ENCODE assay signal across 8 cellular contexts in the genomic region with DNA sequence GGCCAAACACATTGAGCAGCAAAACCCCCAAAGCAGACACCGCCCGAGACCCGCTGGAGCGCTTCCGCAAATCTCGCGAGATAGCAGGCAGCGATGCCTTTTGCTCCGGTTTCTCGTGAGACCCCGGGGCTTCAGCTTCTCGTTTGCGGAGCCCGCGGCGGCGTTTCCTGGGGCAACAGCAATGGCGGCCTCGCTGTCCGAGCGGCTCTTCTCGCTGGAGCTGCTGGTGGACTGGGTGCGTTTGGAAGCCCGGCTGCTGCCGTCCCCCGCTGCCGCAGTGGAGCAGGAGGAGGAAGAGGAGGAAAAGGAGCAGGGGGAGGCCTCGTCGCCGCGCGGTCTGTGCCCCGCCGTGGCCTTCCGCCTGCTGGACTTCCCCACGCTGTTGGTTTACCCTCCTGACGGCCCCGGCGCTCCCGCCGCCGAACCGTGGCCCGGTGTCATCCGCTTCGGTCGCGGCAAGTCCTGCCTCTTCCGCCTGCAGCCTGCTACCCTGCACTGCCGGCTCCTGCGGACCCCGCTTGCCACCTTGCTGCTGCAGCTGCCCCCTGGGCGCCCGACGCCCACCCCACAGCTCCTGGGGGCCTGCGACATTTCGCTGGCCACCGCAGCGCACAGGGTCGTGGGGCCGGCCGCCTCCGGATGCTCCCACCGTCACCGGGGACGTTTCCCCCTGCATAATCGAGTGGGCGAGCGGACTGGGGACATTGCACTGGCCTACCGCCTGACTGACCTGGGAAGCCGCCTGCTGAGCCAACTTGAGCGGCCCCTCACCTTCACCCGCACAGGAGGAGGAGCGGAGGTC. TPM values are rescaled to one million over a fixed set of nuclear protein-coding genes. Genes with fewer than 3 reads are reported as not detected.
DNase-seq lines count a peak whose midpoint lies in the region; ATAC-seq and TF ChIP-seq lines count a peak whose summit lies in the region.

A gene with protein sequence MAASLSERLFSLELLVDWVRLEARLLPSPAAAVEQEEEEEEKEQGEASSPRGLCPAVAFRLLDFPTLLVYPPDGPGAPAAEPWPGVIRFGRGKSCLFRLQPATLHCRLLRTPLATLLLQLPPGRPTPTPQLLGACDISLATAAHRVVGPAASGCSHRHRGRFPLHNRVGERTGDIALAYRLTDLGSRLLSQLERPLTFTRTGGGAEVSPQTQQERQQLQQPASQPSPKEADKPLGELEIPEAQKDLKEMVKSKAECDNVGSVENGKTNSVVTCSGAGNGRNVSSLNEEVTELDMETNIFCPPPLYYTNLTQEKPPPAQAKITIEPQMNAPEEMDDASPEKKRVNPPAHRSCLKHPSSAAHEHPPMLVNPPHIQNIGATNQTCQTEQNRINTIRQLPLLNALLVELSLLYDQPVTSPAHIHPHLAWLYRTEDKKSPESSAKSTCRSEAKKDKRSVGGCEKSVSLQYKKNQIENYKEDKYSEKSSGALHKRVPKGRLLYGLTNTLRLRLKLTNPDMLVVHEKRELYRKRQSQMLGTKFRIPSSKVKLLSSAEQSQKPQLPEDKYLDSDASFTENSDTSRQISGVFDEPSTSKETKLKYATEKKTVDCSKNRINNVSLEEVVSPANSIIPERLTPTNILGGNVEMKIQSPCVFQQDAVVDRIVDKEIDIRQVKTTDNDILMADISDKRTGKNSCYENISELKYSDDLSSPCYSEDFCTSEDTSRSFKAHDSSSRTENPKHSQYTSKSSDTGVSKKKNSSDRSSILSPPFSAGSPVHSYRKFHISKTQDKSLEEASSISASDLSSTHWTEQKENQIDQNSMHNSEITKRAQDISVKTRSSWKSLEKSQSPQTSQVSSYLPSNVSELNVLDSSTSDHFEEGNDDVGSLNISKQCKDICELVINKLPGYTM (plus strand): TSS at position 148 of the 802 bp plus-strand sequence. CDS start 34 bp downstream, at position 182.

- peak within 1 kb of the TSS; percentile 72 for H3K4me2 ChIP-seq in OCI-LY7 (ENCODE audit: low read length)

- no peaks in the 10 kb centered on the region for H3K9me2 ChIP-seq in OCI-LY7 (ENCODE audit: insufficient read depth, low read length)

- ATAC-seq in GM19025 (IDR thresholded peaks at IDR 0.05; ENCODE audit: low read depth, unreplicated experiment) (peak; percentile 92), HG03378 (IDR thresholded peaks at IDR 0.05; ENCODE audit: unreplicated experiment) (peak; percentile 86)
- peak; percentile 89 to 92 for ATAC-seq in natural killer cell treated with Interleukin-12 subunit alpha and Interleukin-12 subunit beta and Interleukin-15 and Interleukin-18, amount 100 ng/mL, for 72 hours
- ATAC-seq in stimulated activated naive B cell treated with anti-CD40 and anti-IgM and Interleukin-4, amounts not matched to agents 10 μg/mL and 1 μg/mL and 100 μg/mL, for 72 hours (replicated peaks): peak; percentile 90

- H3K27me3 ChIP-seq in AG04450 (ENCODE audit: control insufficient read depth, insufficient read depth, low read length): no peaks in the 10 kb centered on the region

- DNase-seq in AG04450 (ENCODE audit: low read depth, low spot score) (peak; percentile 42), OCI-LY7 (ENCODE audit: low spot score) (peak; percentile 87), fibroblast of pulmonary artery (ENCODE audit: low read depth) (peak; percentile 81)
- peak; percentile 54 for DNase-seq in activated T-helper 9 cell treated with anti-CD3 and anti-CD28 coated beads, Interleukin-2, amount 50 U/mL, for 16 hours (ENCODE audit: low read depth)
- DNase-seq in natural killer cell treated with Interleukin-12 subunit alpha and Interleukin-12 subunit beta and Interleukin-15 and Interleukin-18, amount 100 ng/mL, for 72 hours (ENCODE audit: low spot score): peak; percentile 87
- DNase-seq in stimulated activated naive B cell treated with anti-CD40 and anti-IgM and Interleukin-4, amounts not matched to agents 10 μg/mL and 1 μg/mL and 100 μg/mL, for 72 hours: peak; percentile 81

- peak within 1 kb of the TSS; percentile 62 for H3K4me3 ChIP-seq in AG04450 (ENCODE audit: low read depth, low read length)
- peak within 1 kb of the TSS; percentile 79 for H3K4me3 ChIP-seq in OCI-LY7 (ENCODE audit: low read depth, low read length, poor library complexity, severe bottlenecking)
- peak within 1 kb of the TSS; percentile 68 for H3K4me3 ChIP-seq in fibroblast of pulmonary artery (replicated peaks; ENCODE audit: low read depth, low read length)

- peak within 1 kb of the TSS; percentile 83 to 91 for H3K27ac Mint-ChIP-seq in natural killer cell treated with Interleukin-12 subunit alpha and Interleukin-12 subunit beta and Interleukin-15 and Interleukin-18, amount 100 ng/mL, for 72 hours
- H3K27ac Mint-ChIP-seq in stimulated activated naive B cell treated with anti-CD40 and anti-IgM and Interleukin-4, amounts not matched to agents 10 μg/mL and 1 μg/mL and 100 μg/mL, for 72 hours: peak within 1 kb of the TSS; percentile 98

- H3K4me1 ChIP-seq in OCI-LY7 (ENCODE audit: insufficient read depth, low read length, poor library complexity, severe bottlenecking): peaks cover 9% of the 10 kb centered on the region

- H3K9me3 ChIP-seq in AG04450 (ENCODE audit: control insufficient read depth, insufficient read depth, low read length): peaks cover 7% of the 10 kb centered on the region; the same call in 1 of the 2 replicates
- no peaks in the 10 kb centered on the region for H3K9me3 ChIP-seq in OCI-LY7 (ENCODE audit: low read length)

- POLR2A ChIA-PET in AG04450 (lab: Yijun Ruan, JAX): interaction anchor here (0.8 kb wide), 1 partner anchor 308 kb away, joined by 3 read pairs; no protein-coding TSS in a partner anchor
- POLR2A ChIA-PET in OCI-LY7 (lab: Charles Lee): no interaction called here

- H3K9me3 Mint-ChIP-seq in natural killer cell treated with Interleukin-12 subunit alpha and Interleukin-12 subunit beta and Interleukin-15 and Interleukin-18, amount 100 ng/mL, for 72 hours: no peaks in the 10 kb centered on the region
- peaks cover 4 to 12% of the 10 kb centered on the region in 2 donors for H3K9me3 Mint-ChIP-seq in stimulated activated naive B cell treated with anti-CD40 and anti-IgM and Interleukin-4, amounts not matched to agents 10 μg/mL and 1 μg/mL and 100 μg/mL, for 72 hours

- CTCF ChIA-PET in AG04450 (lab: Charles Lee): no interaction called here
- CTCF ChIA-PET in OCI-LY7 (lab: Charles Lee; ENCODE audit: unreplicated experiment): no interaction called here

- peaks cover 11 to 17% of the 10 kb centered on the region in 2 donors for H3K27me3 Mint-ChIP-seq in natural killer cell treated with Interleukin-12 subunit alpha and Interleukin-12 subunit beta and Interleukin-15 and Interleukin-18, amount 100 ng/mL, for 72 hours
- peaks cover 0 to 14% of the 10 kb centered on the region in 2 donors for H3K27me3 Mint-ChIP-seq in stimulated activated naive B cell treated with anti-CD40 and anti-IgM and Interleukin-4, amounts not matched to agents 10 μg/mL and 1 μg/mL and 100 μg/mL, for 72 hours

- TF ChIP-seq CTCF in AG04450 (IDR thresholded peaks at IDR 0.05; ENCODE audit: low read depth, low read length) (no peak), OCI-LY7 (conservative IDR thresholded peaks at IDR 0.05; ENCODE audit: low read length) (no peak), fibroblast of pulmonary artery (IDR thresholded peaks at IDR 0.05; ENCODE audit: low read length, missing control alignments) (no peak)

- H3K79me2 ChIP-seq in OCI-LY7 (ENCODE audit: insufficient read depth, low read depth, low read length): no peaks in the 10 kb centered on the region

- no peaks in the 10 kb centered on the region for H3K36me3 ChIP-seq in OCI-LY7 (ENCODE audit: insufficient read depth, low read length)

- H3K27ac ChIP-seq in AG04450 (ENCODE audit: low read depth, low read length) (no peak within 1 kb of the TSS), OCI-LY7 (ENCODE audit: low read depth, low read length, poor library complexity, severe bottlenecking) (no peak within 1 kb of the TSS)

- BruUV-seq in OCI-LY7 (replicated peaks; lab: Mats Ljungman, UMichigan): no TSS peak

- H3K4me1 Mint-ChIP-seq in natural killer cell treated with Interleukin-12 subunit alpha and Interleukin-12 subunit beta and Interleukin-15 and Interleukin-18, amount 100 ng/mL, for 72 hours (ENCODE audit: low read depth in 2 of 2): peaks cover 20 to 21% of the 10 kb centered on the region in 2 donors
- peaks cover 11 to 17% of the 10 kb centered on the region in 2 donors for H3K4me1 Mint-ChIP-seq in stimulated activated naive B cell treated with anti-CD40 and anti-IgM and Interleukin-4, amounts not matched to agents 10 μg/mL and 1 μg/mL and 100 μg/mL, for 72 hours

- peak within 1 kb of the TSS; percentile 75 for H3K4me3 Mint-ChIP-seq in natural killer cell treated with Interleukin-12 subunit alpha and Interleukin-12 subunit beta and Interleukin-15 and Interleukin-18, amount 100 ng/mL, for 72 hours
- peak within 1 kb of the TSS; percentile 96 to 98 for H3K4me3 Mint-ChIP-seq in stimulated activated naive B cell treated with anti-CD40 and anti-IgM and Interleukin-4, amounts not matched to agents 10 μg/mL and 1 μg/mL and 100 μg/mL, for 72 hours

- peak within 1 kb of the TSS; percentile 96; the same call in 1 of the 2 replicates for H2AFZ ChIP-seq in OCI-LY7 (ENCODE audit: low read length)

- H3K36me3 Mint-ChIP-seq in natural killer cell treated with Interleukin-12 subunit alpha and Interleukin-12 subunit beta and Interleukin-15 and Interleukin-18, amount 100 ng/mL, for 72 hours: peaks cover 6% of the 10 kb centered on the region
- peaks cover 6% of the 10 kb centered on the region in 2 donors for H3K36me3 Mint-ChIP-seq in stimulated activated naive B cell treated with anti-CD40 and anti-IgM and Interleukin-4, amounts not matched to agents 10 μg/mL and 1 μg/mL and 100 μg/mL, for 72 hours

- no peaks in the 10 kb centered on the region for H4K20me1 ChIP-seq in OCI-LY7 (ENCODE audit: insufficient read depth, low read length)

- intact Hi-C loops in OCI-LY7 (cut with micrococcal nuclease; ENCODE audit: unreplicated experiment): loop anchor here (10.0 kb wide), 1 partner anchor 171 kb away; a partner anchor contains a TSS

RNA-seq across cellular contexts. Expression of the gene that starts here (rescaled TPM):
- 1.6 and 2.4 TPM in 2 replicates for polyA plus RNA-seq in AG04450 (2011; rRNA removed)
- 1.1 and 1.3 TPM in 2 replicates for polyA minus RNA-seq in AG04450 (2011; rRNA and poly(A)+ RNA removed)
- 2.9 and 4.9 TPM in 2 replicates for total RNA-seq in OCI-LY7 (2014; rRNA removed; shearing (Covaris generic))
- 1.6 and 1.8 TPM in 2 replicates for total RNA-seq in OCI-LY7 (2022)
- 1 to 10 TPM; 1.9 to 2.8 TPM for total RNA-seq in natural killer cell treated with Interleukin-12 subunit alpha and Interleukin-12 subunit beta and Interleukin-15 and Interleukin-18, amount 100 ng/mL, for 72 hours
